6 cellular contexts compared by ENCODE assay signal in genomic region chr7:114862406-114862805, GRCh38. TPM values are rescaled to one million over a fixed set of nuclear protein-coding genes. Genes with fewer than 3 reads are reported as not detected.
"Had no signal": no experiment of that assay in that cellular context is flagged by ENCODE, and none has a peak within 500 bp of the region (broad histone marks: within the 10 kb centered on the region; RNA-seq: fewer than 3 reads in every experiment).

No MANE protein-coding gene starts in this region.

- H3K27ac Mint-ChIP-seq: HFFc6, IgD-negative memory B cell had no signal

- H3K4me3 Mint-ChIP-seq: HFFc6, IgD-negative memory B cell had no signal

- DNase-seq: GM23248, GOT3, H7, HFFc6 had no signal

- FAIRE-seq: HepG2 had no signal

- H3K9me3 Mint-ChIP-seq: HFFc6, IgD-negative memory B cell had no signal

- H3K27me3 Mint-ChIP-seq: IgD-negative memory B cell had no signal

- H3K36me3 Mint-ChIP-seq: IgD-negative memory B cell had no signal

RNA-seq across cellular contexts. Expression of gene MDFIC, which starts 59.5 kb away (rescaled TPM):
- total RNA-seq: HepG2 had no signal
